ENCODE assay signal across 8 cellular contexts in the genomic region with DNA sequence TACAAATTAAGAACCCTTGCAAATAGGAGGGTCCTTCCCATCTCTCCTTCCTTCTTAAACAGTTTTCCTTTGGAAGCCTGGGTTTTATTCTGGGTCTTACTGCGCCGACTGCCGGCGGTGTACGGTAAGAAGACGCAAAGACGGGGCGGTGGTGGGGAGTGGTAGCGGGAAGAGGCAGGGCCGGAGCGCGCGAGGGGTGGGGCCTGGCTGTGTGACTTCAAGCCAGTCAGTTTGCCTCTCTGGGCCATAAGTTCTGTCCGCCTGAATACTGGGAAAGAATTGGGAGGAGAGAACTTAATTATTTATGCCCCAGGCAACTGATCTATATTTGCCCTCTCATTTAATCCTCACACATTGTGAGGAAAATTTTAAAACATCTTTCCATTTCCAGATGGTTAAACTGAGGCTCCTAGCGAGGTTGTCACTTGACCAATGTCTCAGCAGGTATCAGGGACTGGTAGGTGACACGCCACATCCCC. TPM values are rescaled to one million over a fixed set of nuclear protein-coding genes. Genes with fewer than 3 reads are reported as not detected.
DNase-seq lines count a peak whose midpoint lies in the region; ATAC-seq and TF ChIP-seq lines count a peak whose summit lies in the region.

No MANE protein-coding gene starts in this region.

- no peaks in the 10 kb centered on the region for H3K36me3 Mint-ChIP-seq in CD8-positive, alpha-beta T cell
- no peaks in the 10 kb centered on the region for H3K36me3 Mint-ChIP-seq in activated naive CD8-positive, alpha-beta T cell

- H3K9me3 Mint-ChIP-seq in CD8-positive, alpha-beta T cell, result no peaks in the 10 kb centered on the region
- no peaks in the 10 kb centered on the region for H3K9me3 Mint-ChIP-seq in activated naive CD8-positive, alpha-beta T cell (ENCODE audit: low read depth)

- H3K27ac Mint-ChIP-seq in CD8-positive, alpha-beta T cell, result peak overlapping the region; percentile 91
- H3K27ac Mint-ChIP-seq in activated naive CD8-positive, alpha-beta T cell, result peak overlapping the region; percentile 90

- no peaks in the 10 kb centered on the region for H3K27me3 Mint-ChIP-seq in CD8-positive, alpha-beta T cell (ENCODE audit: low read depth)
- no peaks in the 10 kb centered on the region for H3K27me3 Mint-ChIP-seq in activated naive CD8-positive, alpha-beta T cell

- peak; percentile 51 for TF ChIP-seq CTCF in CD8-positive, alpha-beta T cell (IDR thresholded peaks at IDR 0.05)
- TF ChIP-seq CTCF in Loucy (conservative IDR thresholded peaks at IDR 0.05; ENCODE audit: low read length) (peak; percentile 52), ovary (IDR thresholded peaks at IDR 0.05) (peak in 2 of 3 donors; percentile 48 to 62), upper lobe of left lung (IDR thresholded peaks at IDR 0.05) (peak; percentile 20 to 67 (median 51))

- H3K4me3 Mint-ChIP-seq in CD8-positive, alpha-beta T cell, result peak overlapping the region; percentile 88
- peak overlapping the region; percentile 92 for H3K4me3 Mint-ChIP-seq in activated naive CD8-positive, alpha-beta T cell

- no peaks in the 10 kb centered on the region for H3K9me3 ChIP-seq in CD8-positive, alpha-beta T cell (ENCODE audit: low read length)
- H3K9me3 ChIP-seq in Loucy (ENCODE audit: insufficient read depth, low read depth, low read length) (no peaks in the 10 kb centered on the region), ovary (no peaks in the 10 kb centered on the region), upper lobe of left lung (no peaks in the 10 kb centered on the region)

- peak overlapping the region; percentile 67 for H3K4me3 ChIP-seq in CD8-positive, alpha-beta T cell (ENCODE audit: low read depth, low read length)
- H3K4me3 ChIP-seq in Loucy (ENCODE audit: low read length, poor library complexity, severe bottlenecking), result peak overlapping the region; percentile 96
- H3K4me3 ChIP-seq in ovary, result peak overlapping the region; percentile 37
- peak overlapping the region in 3 of 4 donors; percentile 56 to 84 (median 72) for H3K4me3 ChIP-seq in upper lobe of left lung

- H3K4me1 ChIP-seq in CD8-positive, alpha-beta T cell (ENCODE audit: insufficient read depth, low read length), result peaks cover 6% of the 10 kb centered on the region
- H3K4me1 ChIP-seq in Loucy (ENCODE audit: insufficient read depth, low read length, poor library complexity, severe bottlenecking) (peaks cover 13% of the 10 kb centered on the region), ovary (ENCODE audit: insufficient read depth) (no peaks in the 10 kb centered on the region), upper lobe of left lung (peaks cover 0 to 9% (median 0%) of the 10 kb centered on the region in 4 donors)

- peaks cover 18% of the 10 kb centered on the region for H3K79me2 ChIP-seq in Loucy (ENCODE audit: insufficient read depth, low read length)

- H3K9ac ChIP-seq in Loucy (ENCODE audit: low read depth, low read length, poor library complexity, severe bottlenecking), result peak overlapping the region; percentile 70

- POLR2A ChIA-PET in CD8-positive, alpha-beta T cell (lab: Charles Lee), result no interaction called here

- H3K4me1 Mint-ChIP-seq in CD8-positive, alpha-beta T cell (ENCODE audit: low read depth), result peaks cover 33% of the 10 kb centered on the region
- peaks cover 28% of the 10 kb centered on the region for H3K4me1 Mint-ChIP-seq in activated naive CD8-positive, alpha-beta T cell (ENCODE audit: low read depth)

- peak overlapping the region; percentile 68 for H3K27ac ChIP-seq in CD8-positive, alpha-beta T cell (ENCODE audit: low read depth, low read length)
- H3K27ac ChIP-seq in ovary, result peak overlapping the region; percentile 22 to 67
- H3K27ac ChIP-seq in upper lobe of left lung, result peak overlapping the region; percentile 86 to 89 (median 87)

- WGBS in ovary, 3 donors, result 23 to 39% (median 26%) methylated on average over 16 of the region's 16 CpGs
- 0 to 26% methylated on average over 2 to 16 of the region's 16 CpGs for WGBS in upper lobe of left lung, 2 donors

- intact Hi-C loops in CD8-positive, alpha-beta T cell (cut with DNase I, micrococcal nuclease), result loop anchor here (1.0 to 10.0 kb wide), 6 partner anchors 11 to 949 kb away; partner anchors contain the start of genes HUWE1 (in 1 of the 2), PHF8 (in 1 of the 2), RIBC1 (in 1 of the 2) and SMC1A (in 1 of the 2)
- intact Hi-C loops in Right ventricle myocardium inferior (cut with DNase I), result loop anchor here (1.0 kb wide), 2 partner anchors 11 to 22 kb away; partner anchors contain the start of gene TSPYL2
- intact Hi-C loops in ovary (cut with DNase I), result no loop called here

- no peak for TF ChIP-seq EP300 in ovary (IDR thresholded peaks at IDR 0.05)
- no peak for TF ChIP-seq EP300 in upper lobe of left lung (IDR thresholded peaks at IDR 0.05)

- H3K36me3 ChIP-seq in CD8-positive, alpha-beta T cell (ENCODE audit: insufficient read depth, low read length), result no peaks in the 10 kb centered on the region
- H3K36me3 ChIP-seq in Loucy (ENCODE audit: insufficient read depth, low read length), result no peaks in the 10 kb centered on the region
- no peaks in the 10 kb centered on the region for H3K36me3 ChIP-seq in ovary
- H3K36me3 ChIP-seq in upper lobe of left lung, result no peaks in the 10 kb centered on the region

- TF ChIP-seq POLR2A in ovary (IDR thresholded peaks at IDR 0.05), result no peak
- no peak for TF ChIP-seq POLR2A in upper lobe of left lung (IDR thresholded peaks at IDR 0.05)

- H4K20me1 ChIP-seq in Loucy (ENCODE audit: insufficient read depth, low read length, poor library complexity, severe bottlenecking), result peaks cover 3% of the 10 kb centered on the region

- H3K9me2 ChIP-seq in Loucy (replicated peaks; ENCODE audit: low read depth, low read length), result no peaks in the 10 kb centered on the region

- no peaks in the 10 kb centered on the region for H3K27me3 ChIP-seq in CD8-positive, alpha-beta T cell (ENCODE audit: insufficient read depth, low read length)
- H3K27me3 ChIP-seq in Loucy (ENCODE audit: insufficient read depth, low read length, poor library complexity, severe bottlenecking), result no peaks in the 10 kb centered on the region
- no peaks in the 10 kb centered on the region for H3K27me3 ChIP-seq in ovary
- no peaks in the 10 kb centered on the region for H3K27me3 ChIP-seq in upper lobe of left lung

- H3F3A ChIP-seq in Loucy (ENCODE audit: low read depth), result no peaks in the 10 kb centered on the region; the same call in 1 of the 2 replicates

- H2AFZ ChIP-seq in Loucy (ENCODE audit: low read length), result peak overlapping the region; percentile 92

- DNase-seq in CD8-positive, alpha-beta T cell, result peak; percentile 51 to 82 (median 73)
- DNase-seq in SK-N-DZ (ENCODE audit: low spot score), result peak; percentile 79
- peak; percentile 92 for DNase-seq in Right ventricle myocardium inferior (ENCODE audit: missing footprints)
- peak; percentile 65 to 85 (median 78) for DNase-seq in ovary
- DNase-seq in upper lobe of left lung, result peak; percentile 89 to 93

- ATAC-seq in CD8-positive, alpha-beta T cell, result peak; percentile 50
- ATAC-seq in GM21528 (IDR thresholded peaks at IDR 0.05; ENCODE audit: low FRiP score, unreplicated experiment) (peak; percentile 53), Right ventricle myocardium inferior (peak; percentile 81), upper lobe of left lung (ENCODE audit: low FRiP score in 2 of 2) (peak; percentile 89 to 93)

- H3K4me2 ChIP-seq in Loucy (ENCODE audit: low read depth, low read length, poor library complexity, severe bottlenecking), result peak overlapping the region; percentile 98

- CTCF ChIA-PET in CD8-positive, alpha-beta T cell (lab: Charles Lee), result interaction anchor here (1.4 kb wide), 1 partner anchor 21 kb away, joined by 7 read pairs; no protein-coding TSS in a partner anchor

RNA-seq across cellular contexts. Expression of gene KANTR, which starts 0.7 kb away (rescaled TPM):
- total RNA-seq in CD8-positive, alpha-beta T cell, result 1 to 10 TPM; 7.7 to 8.6 TPM
- 11.7 and 14.5 TPM in 2 replicates for polyA plus RNA-seq in SK-N-DZ (2014; cell fraction: cytosol; rRNA removed)
- polyA plus RNA-seq in SK-N-DZ (2014; cell fraction: nucleus; rRNA removed), result 33.8 and 48.4 TPM in 2 replicates
- total RNA-seq in Right ventricle myocardium inferior, result 3.4 TPM
- 10 to 100 TPM; 12.8 to 21.0 (median 15.3) TPM for total RNA-seq in ovary
- polyA plus RNA-seq in ovary, result 1 to 10 TPM; 7.5 to 8.4 TPM
- 10 to 100 TPM in 4 of 6 donors, 1 to 10 TPM in 2; 7.6 to 68.1 (median 14.9) TPM for total RNA-seq in upper lobe of left lung

RNA-seq across cellular contexts. Expression of gene TSPYL2, which starts 11.0 kb away (rescaled TPM):
- total RNA-seq in CD8-positive, alpha-beta T cell, result 1,000 to 10,000 TPM in 1 of 2 experiments, 100 to 1,000 TPM in 1; 978 to 1,030 TPM
- 19.2 and 19.4 TPM in 2 replicates for polyA plus RNA-seq in SK-N-DZ (2014; cell fraction: cytosol; rRNA removed)
- 75.4 and 87.7 TPM in 2 replicates for polyA plus RNA-seq in SK-N-DZ (2014; cell fraction: nucleus; rRNA removed)
- total RNA-seq in Right ventricle myocardium inferior (34.1 TPM), ovary (100 to 1,000 TPM; 104 to 232 (median 166) TPM), upper lobe of left lung (100 to 1,000 TPM in 1 of 6 donors, 10 to 100 TPM in 5; 33.4 to 162 (median 46.6) TPM)
- 100 to 1,000 TPM; 167 to 185 TPM for polyA plus RNA-seq in ovary

RNA-seq across cellular contexts. Expression of gene GPR173, which starts 44.6 kb away (rescaled TPM):
- under 1 TPM; 0.05 to 0.08 TPM for total RNA-seq in CD8-positive, alpha-beta T cell
- 18.7 and 20.1 TPM in 2 replicates for polyA plus RNA-seq in SK-N-DZ (2014; cell fraction: cytosol; rRNA removed)
- polyA plus RNA-seq in SK-N-DZ (2014; cell fraction: nucleus; rRNA removed), result 26.0 and 54.7 TPM in 2 replicates
- total RNA-seq in Right ventricle myocardium inferior (0.35 TPM), ovary (10 to 100 TPM in 3 of 7 donors, 1 to 10 TPM in 4; 2.9 to 15.6 (median 8.4) TPM), upper lobe of left lung (1 to 10 TPM in 3 of 6 donors, under 1 TPM in 3; 0.46 to 1.3 (median 0.95) TPM)
- 1 to 10 TPM; 4.0 to 4.1 TPM for polyA plus RNA-seq in ovary

Comparison
In these comparisons a context has a peak if more than half of its experiments do, and no peak if none do; other contexts are left out.
1. Peak in every context shown above with its lines: DNase-seq, ATAC-seq, H3K4me3 ChIP-seq and H3K27ac ChIP-seq.
2. H3K4me3 ChIP-seq: peak in every context shown above with its lines; median percentile 96 in Loucy; 72 in upper lobe of left lung; 67 in CD8-positive, alpha-beta T cell; 37 in ovary.
3. RNA of gene TSPYL2, which starts 11.0 kb away (total RNA-seq): 978 to 1,030 TPM in CD8-positive, alpha-beta T cell; 104 to 232 TPM in ovary, 33.4 to 162 TPM in upper lobe of left lung and 34.1 TPM in Right ventricle myocardium inferior (single experiment); every median in the first group is over 4 times any median in the second.
4. intact Hi-C loops: an anchor here in CD8-positive, alpha-beta T cell (1.0 to 10.0 kb wide) and Right ventricle myocardium inferior (1.0 kb wide); none called in ovary.